Comparison of ENCODE assay signal across 22 cellular contexts in the genomic region with DNA sequence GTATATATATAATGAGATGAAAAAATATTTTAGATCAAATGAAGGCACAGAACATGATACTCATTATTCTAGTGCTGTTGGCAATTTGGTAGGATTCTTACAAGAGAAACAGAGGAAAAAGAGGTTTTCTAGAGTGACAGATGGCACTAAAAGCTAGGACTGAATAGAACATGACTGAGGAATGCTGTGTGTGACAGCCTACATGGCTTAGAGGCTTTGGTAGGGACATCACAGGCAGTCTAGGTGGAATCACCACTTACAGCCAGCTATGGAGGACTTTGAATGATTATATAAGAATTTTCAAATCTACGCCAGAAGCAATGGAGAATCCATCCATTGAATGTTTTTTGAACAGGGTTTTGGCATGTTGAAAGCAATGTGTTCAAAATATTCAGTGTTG. TPM values are rescaled to one million over a fixed set of nuclear protein-coding genes. Genes with fewer than 3 reads are reported as not detected.
A peak's percentile ranks its signal among the peaks of the same experiment; 100 is the strongest.
DNase-seq lines count a peak whose midpoint lies in the region; ATAC-seq and TF ChIP-seq lines count a peak whose summit lies in the region.
"Had no signal": no experiment of that assay in that cellular context is flagged by ENCODE, and none has a peak within 500 bp of the region (broad histone marks: within the 10 kb centered on the region; RNA-seq: fewer than 3 reads in every experiment).

No MANE protein-coding gene starts in this region.

- H3K36me3 ChIP-seq in heart right ventricle, result no peaks in the 10 kb centered on the region
- no peaks in the 10 kb centered on the region for H3K36me3 ChIP-seq in psoas muscle (ENCODE audit: insufficient read depth in 1 of 2, low read depth in 1 of 2)
- H3K36me3 ChIP-seq: BE2C had no signal

- WGBS in heart right ventricle, 2 donors, result 97 to 100% methylated on average over 1 of the region's 1 CpG
- WGBS in right cardiac atrium, result 94% methylated on average over 1 of the region's 1 CpG
- 79 to 98% (median 93%) methylated on average over 1 of the region's 1 CpG for WGBS in psoas muscle, 3 donors

- intact Hi-C loops in heart right ventricle (cut with DNase I), result loop anchor here in 1 of 10 donors (5.0 kb wide), 1 partner anchor 244 kb away; a partner anchor contains a TSS
- intact Hi-C loops in right cardiac atrium (cut with DNase I), result no loop called here
- intact Hi-C loops in psoas muscle (cut with DNase I), result no loop called here

- no peaks in the 10 kb centered on the region for H3K27me3 ChIP-seq in heart right ventricle
- H3K27me3 ChIP-seq in right cardiac atrium (ENCODE audit: control insufficient read depth, insufficient read depth), result no peaks in the 10 kb centered on the region
- no peaks in the 10 kb centered on the region for H3K27me3 ChIP-seq in psoas muscle (ENCODE audit: insufficient read depth in 3 of 3, low read length in 2 of 3)
- H3K27me3 ChIP-seq: BE2C had no signal

- H3K4me1 ChIP-seq in heart right ventricle, result peaks cover 0 to 58% (median 20%) of the 10 kb centered on the region in 9 donors
- H3K4me1 ChIP-seq in right cardiac atrium (ENCODE audit: control insufficient read depth, insufficient read depth, low read length), result peaks cover 2% of the 10 kb centered on the region
- peaks cover 55% of the 10 kb centered on the region for H3K4me1 ChIP-seq in psoas muscle

- ATAC-seq in heart right ventricle (peak in 4 of 8 donors; percentile 50 to 65 (median 64)), right cardiac atrium (no peak), psoas muscle (peak; percentile 51 to 74 (median 70))
- ATAC-seq: GM12878, HCT116 had no signal

- H3K4me3 ChIP-seq in heart right ventricle (no peak overlapping the region), right cardiac atrium (ENCODE audit: low read length) (no peak overlapping the region), psoas muscle (peak overlapping the region; percentile 24)
- H3K4me3 ChIP-seq: GM12878 had no signal

- H3K27ac ChIP-seq in heart right ventricle, result peak overlapping the region in 7 of 10 donors; percentile 24 to 79 (median 43)
- H3K27ac ChIP-seq in right cardiac atrium (ENCODE audit: low read length), result no peak overlapping the region
- peak overlapping the region; percentile 71 for H3K27ac ChIP-seq in psoas muscle
- H3K27ac ChIP-seq in caudate nucleus (ENCODE audit: low read depth, low read length), result no peak overlapping the region
- H3K27ac ChIP-seq: HL-60 had no signal

- H3K9me3 ChIP-seq in heart right ventricle, result peaks cover 0 to 5% (median 0%) of the 10 kb centered on the region in 11 donors
- H3K9me3 ChIP-seq in right cardiac atrium (ENCODE audit: control insufficient read depth, low read length), result no peaks in the 10 kb centered on the region
- no peaks in the 10 kb centered on the region for H3K9me3 ChIP-seq in psoas muscle
- H3K9me3 ChIP-seq: BE2C had no signal

- DNase-seq in heart right ventricle (no peak), right cardiac atrium (no peak), myocyte (ENCODE audit: low read depth) (peak; percentile 50), psoas muscle (no peak), caudate nucleus (lab: John Stamatoyannopoulos, UW) (no peak), kidney glomerular epithelial cell (lab: John Stamatoyannopoulos, UW) (no peak)
- DNase-seq: ACHN; BE2C; C1 segment of cervical spinal cord; CD4-positive, CD25-positive, alpha-beta regulatory T cell; CD8-positive, alpha-beta memory T cell; COR-L47; DMS 273 treated with DMSO at 0.1 percent for 48 hours; DMS53; DND-41; EL; GOT3; H7; HFFc6 had no signal

- TF ChIP-seq CTCF in heart right ventricle (IDR thresholded peaks at IDR 0.05) (no peak), psoas muscle (IDR thresholded peaks at IDR 0.05) (no peak)

RNA-seq across cellular contexts. Expression of a gene that starts 52.8 kb away (rescaled TPM):
- total RNA-seq in heart right ventricle (10 to 100 TPM; 39.4 to 97.8 (median 59.8) TPM), right cardiac atrium (10 to 100 TPM; 14.9 to 29.5 (median 18.2) TPM), myocyte (55.3 and 97.1 TPM in 2 replicates), psoas muscle (100 to 1,000 TPM; 106 to 150 (median 136) TPM)
- polyA plus RNA-seq in heart right ventricle (10 to 100 TPM; 21.2 to 42.5 TPM), right cardiac atrium (36.1 TPM), psoas muscle (10 to 100 TPM; 51.8 to 98.6 (median 67.4) TPM)
- polyA plus RNA-seq in myocyte (2012), result 36.8 TPM
- total RNA-seq: CD4-positive, CD25-positive, alpha-beta regulatory T cell; CD8-positive, alpha-beta memory T cell had no signal

Comparison
In these comparisons a context has a peak if more than half of its experiments do, and no peak if none do; other contexts are left out.
1. H3K27ac ChIP-seq: peak in heart right ventricle (7 of 10) and psoas muscle (single experiment); none in right cardiac atrium (single experiment) and caudate nucleus (single experiment).
2. ATAC-seq: peak in psoas muscle (4 of 4); none in right cardiac atrium (0 of 2).